ENCODE assay signal across 18 cellular contexts in the genomic region with DNA sequence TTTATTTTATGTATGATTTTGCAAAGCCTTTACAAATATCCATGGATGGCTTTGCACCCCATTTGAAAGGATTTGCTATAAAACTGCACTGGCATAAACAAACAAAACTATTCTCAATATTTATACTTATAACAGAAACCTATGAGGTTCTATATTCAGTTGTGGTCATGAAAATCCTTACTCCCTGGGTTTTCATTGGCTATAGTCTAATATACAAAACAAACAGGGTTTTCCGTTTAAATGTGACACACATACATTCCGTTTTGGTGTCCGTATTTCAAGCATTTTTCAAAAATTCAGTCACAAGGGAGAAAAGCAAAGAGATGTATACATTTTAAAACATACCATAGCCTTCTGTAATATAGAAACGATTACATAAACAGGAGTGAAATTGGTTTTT.
DNase-seq lines count a peak whose midpoint lies in the region; ATAC-seq and TF ChIP-seq lines count a peak whose summit lies in the region.
"Had no signal": no experiment of that assay in that cellular context is flagged by ENCODE, and none has a peak within 500 bp of the region (broad histone marks: within the 10 kb centered on the region; RNA-seq: fewer than 3 reads in every experiment).

No MANE protein-coding gene starts in this region.

- H3K27me3 ChIP-seq in H9 (ENCODE audit: insufficient read depth, low read length): no peaks in the 10 kb centered on the region
- H3K27me3 ChIP-seq in KMS-11 (ENCODE audit: insufficient read depth, low read depth): no peaks in the 10 kb centered on the region
- H3K27me3 ChIP-seq in Caco-2 (replicated peaks; ENCODE audit: control insufficient read depth, insufficient read depth, low read length): no peaks in the 10 kb centered on the region
- H3K27me3 ChIP-seq: SJSA1 had no signal

- no peak overlapping the region for H4K5ac ChIP-seq in H9 (ENCODE audit: insufficient read length, low read depth, low read length)

- peak overlapping the region; percentile 31 for H3K4me2 ChIP-seq in H9 (ENCODE audit: insufficient read depth, insufficient read length, low read length)
- peak overlapping the region; percentile 65 for H3K4me2 ChIP-seq in KMS-11

- no peak overlapping the region for H2AK5ac ChIP-seq in H9 (ENCODE audit: insufficient read length, low read length)

- H3K4me3 Mint-ChIP-seq in H9 (0 out of 5 replicates have a peak overlapping the region, but pooled peaks of 1 of the 2 experiments have one; percentile 31), WTC11 (peak overlapping the region; percentile 2; the same call in 1 of the 2 replicates), nephron progenitor cell (no peak overlapping the region), Caco-2 (ENCODE audit: unreplicated experiment) (no peak overlapping the region)
- H3K4me3 Mint-ChIP-seq: IgD-negative memory B cell; T-helper 2 cell treated with Interferon-gamma antibody and Interleukin-4, amounts not matched to agents 5 μg/mL and 100 μg/mL, for 36 hours had no signal

- no peak overlapping the region for H2BK5ac ChIP-seq in H9 (ENCODE audit: insufficient read length, low read length)

- POLR2A ChIA-PET in WTC11 (lab: Charles Lee): no interaction called here
- POLR2A ChIA-PET in Caco-2 (lab: Charles Lee): no interaction called here

- H4K20me1 ChIP-seq in H9 (ENCODE audit: control insufficient read depth, insufficient read depth, insufficient read length) (no peaks in the 10 kb centered on the region), KMS-11 (ENCODE audit: insufficient read depth) (no peaks in the 10 kb centered on the region)

- no peak overlapping the region for H3K23ac ChIP-seq in H9 (ENCODE audit: insufficient read length, low read depth, low read length)

- no peak overlapping the region for H3T11ph ChIP-seq in H9 (ENCODE audit: low read length)

- H3K4me1 ChIP-seq in H9 (ENCODE audit: insufficient read depth, low read length) (peaks cover 21% of the 10 kb centered on the region; the same call in 1 of the 2 replicates), KMS-11 (ENCODE audit: low read depth, poor library complexity, severe bottlenecking) (peaks cover 55% of the 10 kb centered on the region), Caco-2 (no peaks in the 10 kb centered on the region)

- H3K4ac ChIP-seq in H9 (ENCODE audit: low read depth, low read length): no peak overlapping the region

- peaks cover 4% of the 10 kb centered on the region for H3K79me1 ChIP-seq in H9 (ENCODE audit: insufficient read depth, low read depth, low read length, poor library complexity, severe bottlenecking)

- no peak for TF ChIP-seq CTCF in H9 (conservative IDR thresholded peaks at IDR 0.05)
- TF ChIP-seq CTCF in KMS-11 (conservative IDR thresholded peaks at IDR 0.05; ENCODE audit: low read depth, low read length): no peak
- TF ChIP-seq CTCF in WTC11 (IDR thresholded peaks at IDR 0.05): no peak
- no peak for TF ChIP-seq CTCF in nephron progenitor cell (IDR thresholded peaks at IDR 0.05)
- TF ChIP-seq CTCF in Caco-2 (IDR thresholded peaks at IDR 0.05; ENCODE audit: insufficient read depth in 1 of 2, low read depth in 1 of 2, low read length in 1 of 2, severe bottlenecking in 1 of 2, unreplicated experiment in 1 of 2): no peak

- H2BK120ac ChIP-seq in H9 (ENCODE audit: low read depth, low read length, poor library complexity, severe bottlenecking): no peak overlapping the region

- no peak for ATAC-seq in WTC11
- no peak for ATAC-seq in HG03139 (IDR thresholded peaks at IDR 0.05; ENCODE audit: unreplicated experiment)
- no peak for ATAC-seq in HG03025 (IDR thresholded peaks at IDR 0.05; ENCODE audit: low FRiP score, unreplicated experiment)
- ATAC-seq: HCT116, Panc1 had no signal

- H3K27ac Mint-ChIP-seq in H9 (peak overlapping the region; percentile 24 to 76 (median 38); a peak in 3 of 7 replicates), WTC11 (peak overlapping the region; percentile 91), nephron progenitor cell (peak overlapping the region; percentile 58), Caco-2 (ENCODE audit: unreplicated experiment) (no peak overlapping the region)
- H3K27ac Mint-ChIP-seq: IgD-negative memory B cell; T-helper 2 cell treated with Interferon-gamma antibody and Interleukin-4, amounts not matched to agents 5 μg/mL and 100 μg/mL, for 36 hours had no signal

- no peak overlapping the region for H2BK20ac ChIP-seq in H9 (ENCODE audit: low read depth, low read length, poor library complexity, severe bottlenecking)

- H3K23me2 ChIP-seq in H9 (ENCODE audit: insufficient read length, low read depth, low read length, poor library complexity, severe bottlenecking): no peaks in the 10 kb centered on the region

- intact Hi-C loops in Caco-2 (cut with micrococcal nuclease; ENCODE audit: unreplicated experiment): no loop called here

- H3K4me1 Mint-ChIP-seq in H9 (peaks cover 56 to 61% of the 10 kb centered on the region in 2 experiments), WTC11 (peaks cover 77% of the 10 kb centered on the region), nephron progenitor cell (peaks cover 49% of the 10 kb centered on the region), Caco-2 (ENCODE audit: low read depth, unreplicated experiment) (peaks cover 9% of the 10 kb centered on the region)

- peaks cover 0 to 2% (median 0%) of the 10 kb centered on the region in 3 experiments; a peak in 2 of 7 replicates for H3K36me3 Mint-ChIP-seq in H9 (ENCODE audit: insufficient read depth in 1 of 3, low read depth in 3 of 3)
- H3K36me3 Mint-ChIP-seq in WTC11: peaks cover 2% of the 10 kb centered on the region; the same call in 1 of the 2 replicates
- peaks cover 19% of the 10 kb centered on the region for H3K36me3 Mint-ChIP-seq in nephron progenitor cell (ENCODE audit: low read depth)
- peaks cover 6% of the 10 kb centered on the region for H3K36me3 Mint-ChIP-seq in Caco-2 (ENCODE audit: insufficient read depth, unreplicated experiment)
- H3K36me3 Mint-ChIP-seq: IgD-negative memory B cell had no signal

- BruUV-seq in Caco-2 (replicated peaks; lab: Mats Ljungman, UMichigan): no TSS peak

- peaks cover 1% of the 10 kb centered on the region; the same call in 1 of the 2 replicates for H3K27me3 Mint-ChIP-seq in H9 (ENCODE audit: low read depth)
- H3K27me3 Mint-ChIP-seq in WTC11 (ENCODE audit: low read depth): no peaks in the 10 kb centered on the region
- H3K27me3 Mint-ChIP-seq in nephron progenitor cell (ENCODE audit: low read depth, poor library complexity): no peaks in the 10 kb centered on the region
- H3K27me3 Mint-ChIP-seq in Caco-2 (ENCODE audit: insufficient read depth, unreplicated experiment): no peaks in the 10 kb centered on the region

- CTCF ChIA-PET in WTC11 (lab: Charles Lee): interaction anchor here (0.7 to 1.6 kb wide), 3 partner anchors 72 to 292 kb away, joined by 3 read pairs; no protein-coding TSS in a partner anchor
- CTCF ChIA-PET in Caco-2 (lab: Charles Lee): no interaction called here

- H3K4me3 ChIP-seq in KMS-11 (IDR thresholded peaks at IDR 0.05; ENCODE audit: insufficient read depth, low read depth, low read length) (no peak overlapping the region), Caco-2 (ENCODE audit: low read depth, low read length) (no peak overlapping the region)
- H3K4me3 ChIP-seq: SJSA1 had no signal

- H2AFZ ChIP-seq in H9 (ENCODE audit: low read length) (no peak overlapping the region), KMS-11 (ENCODE audit: low read depth) (no peak overlapping the region)

- DNase-seq in H9 (no peak), WTC11 (ENCODE audit: low spot score) (no peak), nephron progenitor cell (no peak), OCI-M1 (lab: John Stamatoyannopoulos, UW) (no peak), Caco-2 (no peak)
- DNase-seq: AML-193, DMS 273 treated with DMSO at 0.1 percent for 48 hours, NCI-H1105 treated with DMSO at 0.1 percent for 48 hours, NCI-H187, NCI-H2107 had no signal

- no peak overlapping the region for H3K9ac ChIP-seq in H9 (ENCODE audit: extremely low read depth, insufficient read length, low read length)
- peak overlapping the region; percentile 72; the same call in 1 of the 2 replicates for H3K9ac ChIP-seq in KMS-11

- H4K91ac ChIP-seq in H9 (ENCODE audit: insufficient read length, low read depth, low read length): no peak overlapping the region

- H2BK15ac ChIP-seq in H9 (ENCODE audit: low read depth, low read length): no peak overlapping the region

- H3K18ac ChIP-seq in H9 (ENCODE audit: insufficient read length, low read depth, low read length): no peak overlapping the region

- no peak overlapping the region for H2BK12ac ChIP-seq in H9 (ENCODE audit: insufficient read length, low read depth, low read length)

- no peaks in the 10 kb centered on the region for H3K9me3 ChIP-seq in H9 (ENCODE audit: control insufficient read depth, low read depth, low read length)
- H3K9me3 ChIP-seq in Caco-2: no peaks in the 10 kb centered on the region
- H3K9me3 ChIP-seq: SJSA1 had no signal

- H3K9me3 Mint-ChIP-seq in H9 (no peaks in the 10 kb centered on the region), WTC11 (no peaks in the 10 kb centered on the region), nephron progenitor cell (no peaks in the 10 kb centered on the region), Caco-2 (ENCODE audit: unreplicated experiment) (no peaks in the 10 kb centered on the region)
- H3K9me3 Mint-ChIP-seq: IgD-negative memory B cell; T-helper 2 cell treated with Interferon-gamma antibody and Interleukin-4, amounts not matched to agents 5 μg/mL and 100 μg/mL, for 36 hours had no signal

- H4K8ac ChIP-seq in H9 (replicated peaks; ENCODE audit: insufficient read length, low read depth, low read length): no peak overlapping the region

- H3K27ac ChIP-seq in H9 (ENCODE audit: insufficient read length, low read depth, low read length) (peak overlapping the region; percentile 86), KMS-11 (peak overlapping the region; percentile 86)
- H3K27ac ChIP-seq: SJSA1 had no signal

- WGBS in H9 (ENCODE audit: extremely low coverage, insufficient read length, low lambda C conversion rate): no CpG with 5 or more reads among the region's 4 CpGs

- H3K36me3 ChIP-seq in KMS-11 (ENCODE audit: insufficient read depth): no peaks in the 10 kb centered on the region
- H3K36me3 ChIP-seq in Caco-2 (ENCODE audit: control insufficient read depth, insufficient read depth, low read length): no peaks in the 10 kb centered on the region
- H3K36me3 ChIP-seq: SJSA1 had no signal

- no peak overlapping the region for H3K14ac ChIP-seq in H9 (ENCODE audit: insufficient read depth, low read length)

- no peak overlapping the region for H3K56ac ChIP-seq in H9 (ENCODE audit: insufficient read length, low read depth, low read length)

- peaks cover 15% of the 10 kb centered on the region; the same call in 1 of the 2 replicates for H3K79me2 ChIP-seq in H9 (ENCODE audit: insufficient read depth, low read length)
- peaks cover 38% of the 10 kb centered on the region; the same call in 1 of the 2 replicates for H3K79me2 ChIP-seq in KMS-11 (ENCODE audit: insufficient read depth, low read depth)

TF ChIP-seq in WTC11, 78 proteins besides CTCF, POLR2A, EP300 and RAD21 (continues in another document):
- no peak for TF ChIP-seq ZNF416 (CRISPR knock-in tag; IDR thresholded peaks at IDR 0.05)
- TF ChIP-seq NR1H2 (CRISPR knock-in tag; IDR thresholded peaks at IDR 0.05): no peak
- TF ChIP-seq CREM (CRISPR knock-in tag; IDR thresholded peaks at IDR 0.05): no peak
